2 cellular contexts compared by ENCODE assay signal in the genomic region with DNA sequence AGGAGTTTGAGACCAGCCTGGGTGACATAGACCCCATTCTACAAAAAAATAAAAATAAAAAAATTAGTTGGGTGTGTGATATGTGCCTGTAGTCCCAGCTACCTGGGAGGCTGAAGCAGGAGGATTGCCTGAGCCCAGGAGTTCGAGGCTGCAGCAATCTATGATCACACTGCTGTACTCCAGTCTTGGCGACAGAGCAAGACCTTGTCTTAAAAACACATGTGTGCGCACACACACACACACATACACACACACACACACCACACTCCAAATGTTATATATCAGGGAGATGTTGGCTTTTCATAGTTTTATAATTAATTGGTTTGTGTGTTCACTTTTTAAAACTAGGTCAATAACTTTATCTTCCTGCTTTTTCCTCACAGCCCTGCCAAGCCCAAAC.
TF ChIP-seq lines count a peak whose summit lies in the region.

No MANE protein-coding gene starts in this region.

TF ChIP-seq in SK-N-SH, 30 proteins besides CTCF, POLR2A, EP300 and RAD21 (continued from another document):
- TF ChIP-seq, protein P1, sequence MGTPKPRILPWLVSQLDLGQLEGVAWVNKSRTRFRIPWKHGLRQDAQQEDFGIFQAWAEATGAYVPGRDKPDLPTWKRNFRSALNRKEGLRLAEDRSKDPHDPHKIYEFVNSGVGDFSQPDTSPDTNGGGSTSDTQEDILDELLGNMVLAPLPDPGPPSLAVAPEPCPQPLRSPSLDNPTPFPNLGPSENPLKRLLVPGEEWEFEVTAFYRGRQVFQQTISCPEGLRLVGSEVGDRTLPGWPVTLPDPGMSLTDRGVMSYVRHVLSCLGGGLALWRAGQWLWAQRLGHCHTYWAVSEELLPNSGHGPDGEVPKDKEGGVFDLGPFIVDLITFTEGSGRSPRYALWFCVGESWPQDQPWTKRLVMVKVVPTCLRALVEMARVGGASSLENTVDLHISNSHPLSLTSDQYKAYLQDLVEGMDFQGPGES (IDR thresholded peaks at IDR 0.05; ENCODE audit: low read depth, low read length), result no peak
- TF ChIP-seq, protein P2, sequence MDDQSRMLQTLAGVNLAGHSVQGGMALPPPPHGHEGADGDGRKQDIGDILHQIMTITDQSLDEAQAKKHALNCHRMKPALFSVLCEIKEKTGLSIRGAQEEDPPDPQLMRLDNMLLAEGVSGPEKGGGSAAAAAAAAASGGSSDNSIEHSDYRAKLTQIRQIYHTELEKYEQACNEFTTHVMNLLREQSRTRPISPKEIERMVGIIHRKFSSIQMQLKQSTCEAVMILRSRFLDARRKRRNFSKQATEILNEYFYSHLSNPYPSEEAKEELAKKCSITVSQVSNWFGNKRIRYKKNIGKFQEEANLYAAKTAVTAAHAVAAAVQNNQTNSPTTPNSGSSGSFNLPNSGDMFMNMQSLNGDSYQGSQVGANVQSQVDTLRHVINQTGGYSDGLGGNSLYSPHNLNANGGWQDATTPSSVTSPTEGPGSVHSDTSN (IDR thresholded peaks at IDR 0.05), result no peak
- TF ChIP-seq RCOR1 (IDR thresholded peaks at IDR 0.05; ENCODE audit: low read length), result no peak
- TF ChIP-seq, protein P3, sequence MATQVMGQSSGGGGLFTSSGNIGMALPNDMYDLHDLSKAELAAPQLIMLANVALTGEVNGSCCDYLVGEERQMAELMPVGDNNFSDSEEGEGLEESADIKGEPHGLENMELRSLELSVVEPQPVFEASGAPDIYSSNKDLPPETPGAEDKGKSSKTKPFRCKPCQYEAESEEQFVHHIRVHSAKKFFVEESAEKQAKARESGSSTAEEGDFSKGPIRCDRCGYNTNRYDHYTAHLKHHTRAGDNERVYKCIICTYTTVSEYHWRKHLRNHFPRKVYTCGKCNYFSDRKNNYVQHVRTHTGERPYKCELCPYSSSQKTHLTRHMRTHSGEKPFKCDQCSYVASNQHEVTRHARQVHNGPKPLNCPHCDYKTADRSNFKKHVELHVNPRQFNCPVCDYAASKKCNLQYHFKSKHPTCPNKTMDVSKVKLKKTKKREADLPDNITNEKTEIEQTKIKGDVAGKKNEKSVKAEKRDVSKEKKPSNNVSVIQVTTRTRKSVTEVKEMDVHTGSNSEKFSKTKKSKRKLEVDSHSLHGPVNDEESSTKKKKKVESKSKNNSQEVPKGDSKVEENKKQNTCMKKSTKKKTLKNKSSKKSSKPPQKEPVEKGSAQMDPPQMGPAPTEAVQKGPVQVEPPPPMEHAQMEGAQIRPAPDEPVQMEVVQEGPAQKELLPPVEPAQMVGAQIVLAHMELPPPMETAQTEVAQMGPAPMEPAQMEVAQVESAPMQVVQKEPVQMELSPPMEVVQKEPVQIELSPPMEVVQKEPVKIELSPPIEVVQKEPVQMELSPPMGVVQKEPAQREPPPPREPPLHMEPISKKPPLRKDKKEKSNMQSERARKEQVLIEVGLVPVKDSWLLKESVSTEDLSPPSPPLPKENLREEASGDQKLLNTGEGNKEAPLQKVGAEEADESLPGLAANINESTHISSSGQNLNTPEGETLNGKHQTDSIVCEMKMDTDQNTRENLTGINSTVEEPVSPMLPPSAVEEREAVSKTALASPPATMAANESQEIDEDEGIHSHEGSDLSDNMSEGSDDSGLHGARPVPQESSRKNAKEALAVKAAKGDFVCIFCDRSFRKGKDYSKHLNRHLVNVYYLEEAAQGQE (IDR thresholded peaks at IDR 0.05; ENCODE audit: low read depth, low read length), result no peak
TF ChIP-seq in SK-N-SH: peak in this region for 0.

TF ChIP-seq in SK-N-SH treated with all-trans-retinoic acid at 6 μM for 48 hours, 23 proteins besides CTCF, POLR2A, EP300 and RAD21 (continued from another document):
- TF ChIP-seq, protein P4, sequence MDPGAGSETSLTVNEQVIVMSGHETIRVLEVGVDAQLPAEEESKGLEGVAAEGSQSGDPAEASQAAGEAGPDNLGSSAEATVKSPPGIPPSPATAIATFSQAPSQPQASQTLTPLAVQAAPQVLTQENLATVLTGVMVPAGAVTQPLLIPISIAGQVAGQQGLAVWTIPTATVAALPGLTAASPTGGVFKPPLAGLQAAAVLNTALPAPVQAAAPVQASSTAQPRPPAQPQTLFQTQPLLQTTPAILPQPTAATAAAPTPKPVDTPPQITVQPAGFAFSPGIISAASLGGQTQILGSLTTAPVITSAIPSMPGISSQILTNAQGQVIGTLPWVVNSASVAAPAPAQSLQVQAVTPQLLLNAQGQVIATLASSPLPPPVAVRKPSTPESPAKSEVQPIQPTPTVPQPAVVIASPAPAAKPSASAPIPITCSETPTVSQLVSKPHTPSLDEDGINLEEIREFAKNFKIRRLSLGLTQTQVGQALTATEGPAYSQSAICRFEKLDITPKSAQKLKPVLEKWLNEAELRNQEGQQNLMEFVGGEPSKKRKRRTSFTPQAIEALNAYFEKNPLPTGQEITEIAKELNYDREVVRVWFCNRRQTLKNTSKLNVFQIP (CRISPR knock-in tag; IDR thresholded peaks at IDR 0.05; ENCODE audit: borderline replicate concordance, low read depth), result no peak
- no peak for TF ChIP-seq ZNF8 (CRISPR knock-in tag; IDR thresholded peaks at IDR 0.05)
- TF ChIP-seq TOX (CRISPR knock-in tag; IDR thresholded peaks at IDR 0.05; ENCODE audit: borderline replicate concordance), result no peak
- no peak for TF ChIP-seq GLIS3 (CRISPR knock-in tag; IDR thresholded peaks at IDR 0.05)
- TF ChIP-seq ESRRG (CRISPR knock-in tag; IDR thresholded peaks at IDR 0.05), result no peak
- no peak for TF ChIP-seq RARB (CRISPR knock-in tag; IDR thresholded peaks at IDR 0.05)
TF ChIP-seq in SK-N-SH treated with all-trans-retinoic acid at 6 μM for 48 hours: peak in this region for 0.
